ENCODE assay signal across 1 cellular context in genomic region chr11:82586581-82586980, GRCh38.
A peak's percentile ranks its signal among the peaks of the same experiment; 100 is the strongest.
TF ChIP-seq lines count a peak whose summit lies in the region.

No MANE protein-coding gene starts in this region.

TF ChIP-seq in H1, 55 proteins besides CTCF, POLR2A, EP300 and RAD21:
- TF ChIP-seq SIRT6 (IDR thresholded peaks at IDR 0.05; ENCODE audit: low read length) (no peak), CREB1 (IDR thresholded peaks at IDR 0.05) (no peak), FOSL1 (IDR thresholded peaks at IDR 0.05; ENCODE audit: insufficient read depth, low read depth, low read length) (no peak), SAP30 (IDR thresholded peaks at IDR 0.05; ENCODE audit: insufficient read depth, insufficient replicate concordance, low read length) (no peak), RXRA (IDR thresholded peaks at IDR 0.05; ENCODE audit: insufficient read depth, low read depth, low read length) (no peak), CEBPB (IDR thresholded peaks at IDR 0.05; ENCODE audit: low read depth, low read length) (peak; percentile 92), POU5F1 (IDR thresholded peaks at IDR 0.05; ENCODE audit: low read depth, low read length) (no peak), CBX8 (IDR thresholded peaks at IDR 0.05; ENCODE audit: borderline replicate concordance, low read depth, low read length) (no peak)
